ENCODE assay signal across 8 cellular contexts in genomic region chr6:166005846-166006592, GRCh38.
DNase-seq lines count a peak whose midpoint lies in the region; ATAC-seq and TF ChIP-seq lines count a peak whose summit lies in the region.

No MANE protein-coding gene starts in this region.

- peaks cover 7 to 10% of the 10 kb centered on the region in 2 donors for H3K27me3 ChIP-seq in right atrium auricular region
- peaks cover 55% of the 10 kb centered on the region for H3K27me3 ChIP-seq in CD4-positive, alpha-beta T cell (ENCODE audit: control insufficient read depth, insufficient read depth, low read length)

- no peaks in the 10 kb centered on the region for H3K9me3 ChIP-seq in right atrium auricular region
- no peaks in the 10 kb centered on the region for H3K9me3 ChIP-seq in CD4-positive, alpha-beta T cell (ENCODE audit: control insufficient read depth, low read length)

- H3K36me3 Mint-ChIP-seq in CD4-positive, alpha-beta T cell (ENCODE audit: low read depth): no peaks in the 10 kb centered on the region

- peak overlapping the region; percentile 30 to 44 for H3K4me3 ChIP-seq in right atrium auricular region

- no peak overlapping the region for H3K4me3 Mint-ChIP-seq in CD4-positive, alpha-beta T cell

- H3K36me3 ChIP-seq in right atrium auricular region: no peaks in the 10 kb centered on the region

- TF ChIP-seq CTCF in right atrium auricular region (IDR thresholded peaks at IDR 0.05): no peak
- no peak for TF ChIP-seq CTCF in CD4-positive, alpha-beta T cell (IDR thresholded peaks at IDR 0.05)

- peaks cover 64% of the 10 kb centered on the region for H3K27me3 Mint-ChIP-seq in CD4-positive, alpha-beta T cell

- H3K4me1 Mint-ChIP-seq in CD4-positive, alpha-beta T cell (ENCODE audit: low read depth): peaks cover 4% of the 10 kb centered on the region

- POLR2A ChIA-PET in CD4-positive, alpha-beta T cell (lab: Charles Lee): no interaction called here

- DNase-seq in HCEC 1CT (peak; percentile 41), right atrium auricular region (ENCODE audit: low spot score) (peak; percentile 78), sciatic nerve (ENCODE audit: low spot score) (peak; percentile 83), germinal center (ENCODE audit: low spot score) (no peak)
- no peak for DNase-seq in CD4-positive, alpha-beta T cell

- intact Hi-C loops in sciatic nerve (cut with DNase I): no loop called here
- intact Hi-C loops in CD4-positive, alpha-beta T cell (cut with DNase I, micrococcal nuclease): no loop called here

- H3K4me1 ChIP-seq in right atrium auricular region: peaks cover 0 to 44% of the 10 kb centered on the region in 2 donors

- CTCF ChIA-PET in CD4-positive, alpha-beta T cell (lab: Charles Lee): no interaction called here

- peak overlapping the region; percentile 70 to 80 for H3K27ac ChIP-seq in right atrium auricular region
- no peak overlapping the region for H3K27ac ChIP-seq in CD4-positive, alpha-beta T cell (ENCODE audit: low read depth, low read length)

- ATAC-seq in SK-N-SH treated with all-trans-retinoic acid at 6 μM for 48 hours: no peak; the same call in 2 of the 3 replicates
- ATAC-seq in sciatic nerve: peak; percentile 81
- ATAC-seq in GM18511 (IDR thresholded peaks at IDR 0.05; ENCODE audit: unreplicated experiment): no peak
- ATAC-seq in HG02678 (IDR thresholded peaks at IDR 0.05; ENCODE audit: unreplicated experiment): no peak
- ATAC-seq in CD4-positive, alpha-beta T cell (ENCODE audit: poor library complexity): no peak

- H3K9me3 Mint-ChIP-seq in CD4-positive, alpha-beta T cell: no peaks in the 10 kb centered on the region

- no peak overlapping the region for H3K27ac Mint-ChIP-seq in CD4-positive, alpha-beta T cell

TF ChIP-seq in SK-N-SH treated with all-trans-retinoic acid at 6 μM for 48 hours, 23 proteins besides CTCF, POLR2A, EP300 and RAD21 (continues in another document):
- TF ChIP-seq CSRNP3 (CRISPR knock-in tag; IDR thresholded peaks at IDR 0.05) (peak; percentile 31; the same call in 1 of the 2 replicates), PPARA (CRISPR knock-in tag; IDR thresholded peaks at IDR 0.05; ENCODE audit: borderline replicate concordance) (no peak), ESRRG (CRISPR knock-in tag; IDR thresholded peaks at IDR 0.05) (0 out of 2 replicates have a peak, but pooled peaks have one; percentile 52), ARNTL (CRISPR knock-in tag; IDR thresholded peaks at IDR 0.05; ENCODE audit: borderline replicate concordance, low read depth) (no peak; the same call in 1 of the 2 replicates), PATZ1 (CRISPR knock-in tag; IDR thresholded peaks at IDR 0.05; ENCODE audit: borderline replicate concordance) (no peak; the same call in 1 of the 2 replicates), POU6F1 (CRISPR knock-in tag; IDR thresholded peaks at IDR 0.05; ENCODE audit: borderline replicate concordance, low read depth) (no peak), SNAI2 (CRISPR knock-in tag; IDR thresholded peaks at IDR 0.05) (peak; percentile 94), ZNF70 (CRISPR knock-in tag; IDR thresholded peaks at IDR 0.05) (no peak), OSR1 (CRISPR knock-in tag; IDR thresholded peaks at IDR 0.05) (no peak), BACH2 (CRISPR knock-in tag; IDR thresholded peaks at IDR 0.05; ENCODE audit: borderline replicate concordance) (no peak), CSDC2 (CRISPR knock-in tag; IDR thresholded peaks at IDR 0.05) (no peak; the same call in 1 of the 2 replicates), TOX (CRISPR knock-in tag; IDR thresholded peaks at IDR 0.05; ENCODE audit: borderline replicate concordance) (no peak), ZNF565 (CRISPR knock-in tag; conservative IDR thresholded peaks at IDR 0.05; ENCODE audit: low read depth) (no peak), ZFP30 (CRISPR knock-in tag; IDR thresholded peaks at IDR 0.05) (no peak), ISL1 (CRISPR knock-in tag; IDR thresholded peaks at IDR 0.05) (peak; percentile 56; the same call in 1 of the 2 replicates), ZC3H10 (CRISPR knock-in tag; IDR thresholded peaks at IDR 0.05) (no peak), RARB (CRISPR knock-in tag; IDR thresholded peaks at IDR 0.05) (no peak), TSHZ2 (CRISPR knock-in tag; IDR thresholded peaks at IDR 0.05) (peak; percentile 77), CREB5 (CRISPR knock-in tag; IDR thresholded peaks at IDR 0.05; ENCODE audit: low read depth) (0 out of 2 replicates have a peak, but pooled peaks have one; percentile 44), GLIS3 (CRISPR knock-in tag; IDR thresholded peaks at IDR 0.05) (peak; percentile 89), TCF4 (CRISPR knock-in tag; IDR thresholded peaks at IDR 0.05; ENCODE audit: borderline replicate concordance) (peak; percentile 12; the same call in 1 of the 2 replicates)

Comparison
In these comparisons a context has a peak if more than half of its experiments do, and no peak if none do; other contexts are left out.
1. DNase-seq: peak in HCEC 1CT (single experiment), right atrium auricular region (single experiment) and sciatic nerve (single experiment); none in germinal center (single experiment) and CD4-positive, alpha-beta T cell (0 of 10).